Comparison of ENCODE assay signal across 8 cellular contexts in the genomic region with DNA sequence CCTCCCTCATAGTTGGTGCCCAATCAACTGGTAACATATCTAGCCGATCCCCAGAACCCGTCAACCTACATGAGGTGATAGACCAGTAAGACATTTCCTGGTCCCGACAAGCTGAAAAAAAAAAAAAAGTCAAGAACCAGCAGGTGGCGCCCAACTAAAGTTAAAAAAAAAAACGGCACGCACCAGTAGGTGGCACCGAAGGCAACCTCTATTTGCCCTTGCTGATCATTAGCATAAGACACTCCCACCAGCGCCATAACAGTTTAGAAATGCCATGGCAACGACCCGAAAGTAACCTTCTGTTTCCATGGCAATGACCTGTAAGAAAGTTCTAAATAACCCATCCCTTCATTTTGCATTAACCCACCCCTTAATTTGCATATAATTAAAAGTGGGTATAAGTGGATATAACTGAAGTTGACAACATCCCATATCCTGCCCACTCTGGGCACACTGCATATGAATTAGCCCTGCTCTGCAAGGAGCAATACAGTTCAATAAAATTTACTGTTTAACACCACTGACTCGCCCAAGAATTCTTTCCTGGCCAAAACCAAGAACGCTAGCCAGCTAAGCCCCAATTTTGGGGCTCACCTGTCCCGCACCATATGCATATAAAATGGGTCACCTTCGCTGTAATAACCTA.
DNase-seq lines count a peak whose midpoint lies in the region; ATAC-seq and TF ChIP-seq lines count a peak whose summit lies in the region.

No MANE protein-coding gene starts in this region.

- H3K27me3 Mint-ChIP-seq in T-helper 1 cell treated with Interleukin-12 subunit alpha and Interleukin-12 subunit beta and Interleukin-4 antibody, amounts not matched to agents 30 μg/mL and 1 μg/mL, for 36 hours (ENCODE audit: low read depth) = no peaks in the 10 kb centered on the region

- H3K4me1 ChIP-seq in MM.1S (ENCODE audit: low read length) = peaks cover 4% of the 10 kb centered on the region; the same call in 1 of the 2 replicates
- no peaks in the 10 kb centered on the region for H3K4me1 ChIP-seq in sigmoid colon

- no peak overlapping the region for H3K4me3 Mint-ChIP-seq in T-helper 1 cell treated with Interleukin-12 subunit alpha and Interleukin-12 subunit beta and Interleukin-4 antibody, amounts not matched to agents 30 μg/mL and 1 μg/mL, for 36 hours

- H3K36me3 ChIP-seq in MM.1S (replicated peaks; ENCODE audit: insufficient read depth, low read length) (no peaks in the 10 kb centered on the region), sigmoid colon (no peaks in the 10 kb centered on the region)

- peaks cover 16% of the 10 kb centered on the region for H3K4me1 Mint-ChIP-seq in T-helper 1 cell treated with Interleukin-12 subunit alpha and Interleukin-12 subunit beta and Interleukin-4 antibody, amounts not matched to agents 30 μg/mL and 1 μg/mL, for 36 hours (ENCODE audit: low read depth)

- H3K27ac ChIP-seq in MM.1S (ENCODE audit: low read length) (no peak overlapping the region), sigmoid colon (no peak overlapping the region)

- peak; percentile 84 for ATAC-seq in HG02571 (IDR thresholded peaks at IDR 0.05; ENCODE audit: unreplicated experiment)

- H3K9me3 Mint-ChIP-seq in T-helper 1 cell treated with Interleukin-12 subunit alpha and Interleukin-12 subunit beta and Interleukin-4 antibody, amounts not matched to agents 30 μg/mL and 1 μg/mL, for 36 hours = no peaks in the 10 kb centered on the region

- WGBS in sigmoid colon, 2 donors = 30 to 39% methylated on average over 14 of the region's 14 CpGs

- no peak overlapping the region for H3K9ac ChIP-seq in MM.1S (ENCODE audit: low read length)

- peak; percentile 72 for TF ChIP-seq CTCF in AG09309 (IDR thresholded peaks at IDR 0.05; ENCODE audit: control insufficient read depth, insufficient read depth, low read depth, low read length, missing control alignments)
- peak; percentile 53 for TF ChIP-seq CTCF in GM12872 (IDR thresholded peaks at IDR 0.05; ENCODE audit: insufficient read depth, low read depth, low read length)
- TF ChIP-seq CTCF in MM.1S (IDR thresholded peaks at IDR 0.05; ENCODE audit: low read length) = peak; percentile 86
- no peak for TF ChIP-seq CTCF in sigmoid colon (IDR thresholded peaks at IDR 0.05)

- peak overlapping the region; percentile 26; the same call in 1 of the 2 replicates for H3K4me2 ChIP-seq in MM.1S (ENCODE audit: low read depth, low read length)

- no peaks in the 10 kb centered on the region for H3K9me2 ChIP-seq in MM.1S (replicated peaks; ENCODE audit: insufficient read depth, low read length)

- no peak for TF ChIP-seq EP300 in sigmoid colon (IDR thresholded peaks at IDR 0.05)

- peak overlapping the region; percentile 88 for H3K27ac Mint-ChIP-seq in T-helper 1 cell treated with Interleukin-12 subunit alpha and Interleukin-12 subunit beta and Interleukin-4 antibody, amounts not matched to agents 30 μg/mL and 1 μg/mL, for 36 hours

- no peaks in the 10 kb centered on the region for H3K79me2 ChIP-seq in MM.1S (ENCODE audit: low read length)

- H4K20me1 ChIP-seq in MM.1S (ENCODE audit: insufficient read depth, low read length) = no peaks in the 10 kb centered on the region

- intact Hi-C loops in sigmoid colon (cut with DNase I) = no loop called here

- TF ChIP-seq POLR2A in sigmoid colon (IDR thresholded peaks at IDR 0.05) = no peak

- H3K9me3 ChIP-seq in MM.1S (replicated peaks; ENCODE audit: insufficient read depth, low read length) (no peaks in the 10 kb centered on the region), sigmoid colon (no peaks in the 10 kb centered on the region)

- DNase-seq in AG09309 (ENCODE audit: low read depth) (peak; percentile 7), MM.1S (peak; percentile 83), dermis microvascular lymphatic vessel endothelial cell (ENCODE audit: low read depth in 2 of 2) (peak; percentile 26 to 80), midbrain (lab: John Stamatoyannopoulos, UW) (peak; percentile 42), sigmoid colon (no peak)

- H3K4me3 ChIP-seq in AG09309 (ENCODE audit: control insufficient read depth, low read depth, low read length) (no peak overlapping the region), MM.1S (ENCODE audit: low read length) (no peak overlapping the region), sigmoid colon (no peak overlapping the region)

- H3K36me3 Mint-ChIP-seq in T-helper 1 cell treated with Interleukin-12 subunit alpha and Interleukin-12 subunit beta and Interleukin-4 antibody, amounts not matched to agents 30 μg/mL and 1 μg/mL, for 36 hours (ENCODE audit: low read depth) = peaks cover 1% of the 10 kb centered on the region

- H3K27me3 ChIP-seq in MM.1S (replicated peaks; ENCODE audit: insufficient read depth, low read length) = no peaks in the 10 kb centered on the region
- no peaks in the 10 kb centered on the region for H3K27me3 ChIP-seq in sigmoid colon

- no peaks in the 10 kb centered on the region for H3F3A ChIP-seq in MM.1S (ENCODE audit: insufficient read depth, low read length)

- peak overlapping the region; percentile 61 for H2AFZ ChIP-seq in MM.1S (ENCODE audit: low read length)

Comparison
In these comparisons a context has a peak if more than half of its experiments do, and no peak if none do; other contexts are left out.
1. CTCF ChIP-seq: peak in AG09309 (single experiment), GM12872 (single experiment) and MM.1S (single experiment); none in sigmoid colon (0 of 4).